22 cellular contexts compared by ENCODE assay signal in the genomic region with DNA sequence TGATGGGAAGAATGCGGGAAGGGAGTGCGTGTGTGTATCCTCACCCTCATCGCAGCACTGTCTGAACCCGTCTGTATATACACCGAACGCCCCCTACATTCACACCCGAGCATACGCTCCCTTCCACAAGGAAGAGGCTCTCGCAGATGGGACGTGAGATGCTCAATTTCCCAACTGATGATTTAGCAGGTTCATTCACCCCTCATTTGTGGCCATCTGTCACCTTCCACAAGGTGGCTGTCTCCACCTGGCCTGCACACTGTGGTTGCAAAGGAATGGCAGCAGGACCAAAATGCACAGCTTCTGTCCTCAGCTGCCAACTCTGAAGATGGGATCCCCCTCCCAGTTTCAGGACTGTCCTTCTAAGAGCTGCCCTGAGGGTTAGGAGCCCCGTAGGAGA. TPM values are rescaled to one million over a fixed set of nuclear protein-coding genes. Genes with fewer than 3 reads are reported as not detected.
"Had no signal": no experiment of that assay in that cellular context is flagged by ENCODE, and none has a peak within 500 bp of the region (broad histone marks: within the 10 kb centered on the region; RNA-seq: fewer than 3 reads in every experiment).

No MANE protein-coding gene starts in this region.

- ATAC-seq: activated T-cell treated with anti-CD3 and anti-CD28 coated beads, Interleukin-2, amount 50 U/mL, for 72 hours; left lung; naive thymus-derived CD4-positive, alpha-beta T cell had no signal

- H3K4me1 ChIP-seq: left lung, prostate gland, tibial nerve had no signal

- H3K27me3 ChIP-seq: neural progenitor cell, tibial nerve had no signal

- H3K36me3 ChIP-seq: left lung, neural progenitor cell, prostate gland, tibial nerve had no signal

- DNase-seq: activated CD4-positive, alpha-beta memory T cell treated with anti-CD3 and anti-CD28 coated beads, Interleukin-2, amount 10 ng/mL, durations not matched to agents 7 days and 5 days; activated CD4-positive, alpha-beta T cell treated with anti-CD3 and anti-CD28 coated beads, Interleukin-2, amount 10 ng/mL, durations not matched to agents 24 days and 14 days; activated effector memory CD4-positive, alpha-beta T cell treated with anti-CD3 and anti-CD28 coated beads, Interleukin-2, amount 50 U/mL, for 16 hours; activated naive CD4-positive, alpha-beta T cell treated with anti-CD3 and anti-CD28 coated beads, Interleukin-2, amount 10 ng/mL, durations not matched to agents 7 days and 5 days; activated T-cell treated with anti-CD3 and anti-CD28 coated beads, Interleukin-2, amount 50 U/mL, for 72 hours; amygdala; erythroblast; foreskin fibroblast; glutamatergic neuron; immature natural killer cell; left lung; naive thymus-derived CD4-positive, alpha-beta T cell; stimulated activated CD4-positive, alpha-beta T cell treated with anti-CD3 and anti-CD28 coated beads, Interleukin-4, amount 100 ng/mL, for 4 hours; T-helper 9 cell had no signal

- H3K9me3 ChIP-seq: left lung, prostate gland, tibial nerve had no signal

- H3K27ac ChIP-seq: hepatocyte, left lung, neural progenitor cell, prostate gland, tibial nerve had no signal

- H3K4me3 ChIP-seq: hepatocyte, left lung, neural progenitor cell, prostate gland, tibial nerve had no signal

RNA-seq across cellular contexts. Expression of a gene that starts 19.4 kb away (rescaled TPM):
- total RNA-seq: activated CD4-positive, alpha-beta memory T cell treated with anti-CD3 and anti-CD28 coated beads, Interleukin-2, amount 10 ng/mL, durations not matched to agents 7 days and 5 days; activated CD4-positive, alpha-beta T cell treated with anti-CD3 and anti-CD28 coated beads, Interleukin-2, amount 10 ng/mL, durations not matched to agents 24 days and 14 days; activated T-cell treated with anti-CD3 and anti-CD28 coated beads, Interleukin-2, amount 50 U/mL, for 72 hours; fibroblast of lung; kidney epithelial cell; naive thymus-derived CD4-positive, alpha-beta T cell; osteoblast; T-helper 1 cell treated with Interleukin-12 subunit alpha and Interleukin-12 subunit beta and Interleukin-4 antibody, amounts not matched to agents 30 ng/mL and 1 ng/mL, for 36 hours had no signal
- polyA plus RNA-seq: fibroblast of lung; immature natural killer cell; naive thymus-derived CD4-positive, alpha-beta T cell had no signal
